22 cellular contexts compared by ENCODE assay signal in genomic region chr21:39204134-39204533, GRCh38. TPM values are rescaled to one million over a fixed set of nuclear protein-coding genes. Genes with fewer than 3 reads are reported as not detected.
A peak's percentile ranks its signal among the peaks of the same experiment; 100 is the strongest.
DNase-seq lines count a peak whose midpoint lies in the region; ATAC-seq and TF ChIP-seq lines count a peak whose summit lies in the region.
"Had no signal": no experiment of that assay in that cellular context is flagged by ENCODE, and none has a peak within 500 bp of the region (broad histone marks: within the 10 kb centered on the region; RNA-seq: fewer than 3 reads in every experiment).

No MANE protein-coding gene starts in this region.

- H3K36me3 ChIP-seq in mammary epithelial cell (ENCODE audit: insufficient read depth, low read length): peaks cover 37% of the 10 kb centered on the region
- H3K36me3 ChIP-seq in Peyer's patch: peaks cover 0 to 89% (median 0%) of the 10 kb centered on the region in 3 donors
- peaks cover 83% of the 10 kb centered on the region for H3K36me3 ChIP-seq in upper lobe of right lung
- no peaks in the 10 kb centered on the region for H3K36me3 ChIP-seq in ovary

- no peak for TF ChIP-seq POLR2A in Peyer's patch (IDR thresholded peaks at IDR 0.05)
- no peak for TF ChIP-seq POLR2A in ovary (IDR thresholded peaks at IDR 0.05)

- H3K27me3 Mint-ChIP-seq in MCF 10A (ENCODE audit: insufficient read depth, unreplicated experiment): no peaks in the 10 kb centered on the region
- H3K27me3 Mint-ChIP-seq: dendritic cell treated with granulocyte-macrophage colony-stimulating factor and Interleukin-4, amounts not matched to agents 40 ng/mL and 50 ng/mL, for 4 days; naive B cell had no signal

- H3K27me3 ChIP-seq in mammary epithelial cell (ENCODE audit: insufficient read depth, low read length) (no peaks in the 10 kb centered on the region), Peyer's patch (no peaks in the 10 kb centered on the region), upper lobe of right lung (no peaks in the 10 kb centered on the region), ovary (no peaks in the 10 kb centered on the region)

- H3K9me3 Mint-ChIP-seq in MCF 10A (ENCODE audit: unreplicated experiment): no peaks in the 10 kb centered on the region
- H3K9me3 Mint-ChIP-seq: activated T-cell treated with anti-CD3 and anti-CD28 coated beads, Interleukin-2, amount 50 U/mL, for 4 hours; dendritic cell treated with granulocyte-macrophage colony-stimulating factor and Interleukin-4, amounts not matched to agents 40 ng/mL and 50 ng/mL, for 4 days; immature natural killer cell; naive B cell; T-helper 1 cell treated with Interleukin-12 subunit alpha and Interleukin-12 subunit beta and Interleukin-4 antibody, amounts not matched to agents 30 μg/mL and 1 μg/mL, for 36 hours had no signal

- intact Hi-C loops in mammary epithelial cell (cut with micrococcal nuclease) (no loop called here), MCF 10A (cut with micrococcal nuclease) (no loop called here), upper lobe of right lung (cut with DNase I) (no loop called here), ovary (cut with DNase I) (no loop called here)

- no peak overlapping the region for H3K4me2 ChIP-seq in mammary epithelial cell (ENCODE audit: insufficient read depth, low read depth, low read length)

- dilution Hi-C loops in mammary epithelial cell (cut with HindIII; ENCODE audit: low sequenced_read_pairs): no loop called here

- H3K4me3 Mint-ChIP-seq in MCF 10A (ENCODE audit: unreplicated experiment): no peak overlapping the region
- H3K4me3 Mint-ChIP-seq: activated T-cell treated with anti-CD3 and anti-CD28 coated beads, Interleukin-2, amount 50 U/mL, for 4 hours; dendritic cell treated with granulocyte-macrophage colony-stimulating factor and Interleukin-4, amounts not matched to agents 40 ng/mL and 50 ng/mL, for 4 days; immature natural killer cell; naive B cell; T-helper 1 cell treated with Interleukin-12 subunit alpha and Interleukin-12 subunit beta and Interleukin-4 antibody, amounts not matched to agents 30 μg/mL and 1 μg/mL, for 36 hours had no signal

- H3K4me1 ChIP-seq in mammary epithelial cell (ENCODE audit: insufficient read depth, low read length): no peaks in the 10 kb centered on the region
- no peaks in the 10 kb centered on the region for H3K4me1 ChIP-seq in Peyer's patch
- H3K4me1 ChIP-seq in upper lobe of right lung: no peaks in the 10 kb centered on the region
- no peaks in the 10 kb centered on the region for H3K4me1 ChIP-seq in ovary (ENCODE audit: insufficient read depth)

- POLR2A ChIA-PET in MCF 10A (lab: Yijun Ruan, JAX): no interaction called here

- no peaks in the 10 kb centered on the region for H4K20me1 ChIP-seq in mammary epithelial cell (ENCODE audit: insufficient read depth, low read length)

- no peak overlapping the region for H3K4me3 ChIP-seq in mammary epithelial cell (replicated peaks in 1 of 3; ENCODE audit: insufficient read depth in 1 of 3, low read depth in 2 of 3, low read length in 3 of 3)
- no peak overlapping the region for H3K4me3 ChIP-seq in Peyer's patch
- H3K4me3 ChIP-seq in fibroblast of villous mesenchyme (ENCODE audit: low read depth, low read length): no peak overlapping the region
- no peak overlapping the region for H3K4me3 ChIP-seq in upper lobe of right lung
- H3K4me3 ChIP-seq in ovary: no peak overlapping the region
- H3K4me3 ChIP-seq: lung had no signal

- ATAC-seq in upper lobe of right lung: no peak
- ATAC-seq: activated T-cell treated with anti-CD3 and anti-CD28 coated beads, Interleukin-2, amount 50 U/mL, for 4 hours had no signal

- in situ Hi-C loops in mammary epithelial cell (cut with MboI; ENCODE audit: low sequenced_read_pairs in 2 of 2): no loop called here

- H3K4me1 Mint-ChIP-seq in MCF 10A (ENCODE audit: insufficient read depth, unreplicated experiment): peaks cover 5% of the 10 kb centered on the region
- H3K4me1 Mint-ChIP-seq: immature natural killer cell had no signal

- 100% methylated on average over 1 of the region's 1 CpG for WGBS in mammary epithelial cell (ENCODE audit: low coverage, missing lambda C conversion rate)
- 86 to 93% (median 89%) methylated on average over 1 of the region's 1 CpG for WGBS in ovary, 3 donors

- TF ChIP-seq CTCF in mammary epithelial cell (conservative IDR thresholded peaks at IDR 0.05 in 1 of 2, IDR thresholded peaks at IDR 0.05 in 1 of 2; ENCODE audit: extremely low read depth in 1 of 2, insufficient read depth in 1 of 2, low read depth in 1 of 2, low read length in 2 of 2) (peak; percentile 17 to 27), MCF 10A (IDR thresholded peaks at IDR 0.05; ENCODE audit: unreplicated experiment) (no peak), Peyer's patch (IDR thresholded peaks at IDR 0.05) (peak in 4 of 6 experiments; percentile 10 to 25 (median 14)), fibroblast of villous mesenchyme (IDR thresholded peaks at IDR 0.05; ENCODE audit: insufficient read depth, low read depth, low read length) (peak; percentile 32), upper lobe of right lung (IDR thresholded peaks at IDR 0.05) (peak; percentile 19), ovary (IDR thresholded peaks at IDR 0.05) (no peak)

- no peaks in the 10 kb centered on the region for H3K79me2 ChIP-seq in mammary epithelial cell (ENCODE audit: insufficient read depth, low read length)

- H3K36me3 Mint-ChIP-seq in MCF 10A (ENCODE audit: insufficient read depth, unreplicated experiment): peaks cover 98% of the 10 kb centered on the region

- no peak for TF ChIP-seq EP300 in ovary (IDR thresholded peaks at IDR 0.05)

- no peak overlapping the region for H3K27ac Mint-ChIP-seq in MCF 10A (ENCODE audit: low read depth, unreplicated experiment)
- H3K27ac Mint-ChIP-seq: dendritic cell treated with granulocyte-macrophage colony-stimulating factor and Interleukin-4, amounts not matched to agents 40 ng/mL and 50 ng/mL, for 4 days; naive B cell; T-helper 1 cell treated with Interleukin-12 subunit alpha and Interleukin-12 subunit beta and Interleukin-4 antibody, amounts not matched to agents 30 μg/mL and 1 μg/mL, for 36 hours had no signal

- no peak overlapping the region for H2AFZ ChIP-seq in mammary epithelial cell (ENCODE audit: low read depth, low read length)

- H3K27ac ChIP-seq in mammary epithelial cell (ENCODE audit: insufficient read depth, low read depth, low read length): no peak overlapping the region
- H3K27ac ChIP-seq in Peyer's patch: no peak overlapping the region
- no peak overlapping the region for H3K27ac ChIP-seq in upper lobe of right lung
- H3K27ac ChIP-seq in ovary: no peak overlapping the region

- H3K9ac ChIP-seq in mammary epithelial cell (ENCODE audit: insufficient read depth, low read length): no peak overlapping the region

- BruUV-seq in mammary epithelial cell (replicated peaks; lab: Mats Ljungman, UMichigan): no TSS peak
- BruUV-seq in MCF 10A (replicated peaks; lab: Mats Ljungman, UMichigan): no TSS peak

- H3K9me3 ChIP-seq in mammary epithelial cell (replicated peaks; ENCODE audit: insufficient read depth, low read length) (no peaks in the 10 kb centered on the region), Peyer's patch (no peaks in the 10 kb centered on the region), upper lobe of right lung (no peaks in the 10 kb centered on the region), ovary (no peaks in the 10 kb centered on the region)

- DNase-seq in mammary epithelial cell (no peak), MCF 10A (ENCODE audit: unreplicated experiment) (no peak), Peyer's patch (no peak), fibroblast of villous mesenchyme (ENCODE audit: low read depth) (no peak), upper lobe of right lung (no peak), T-helper 9 cell (no peak), NCI-H2171 (lab: John Stamatoyannopoulos, UW) (no peak), ovary (no peak)
- DNase-seq: activated CD4-positive, alpha-beta T cell treated with anti-CD3 and anti-CD28 coated beads, Interleukin-2, amount 50 U/mL, for 48 hours; activated naive CD4-positive, alpha-beta T cell treated with anti-CD3 and anti-CD28 coated beads, Interleukin-2, amount 50 U/mL, for 16 hours; activated T-cell treated with anti-CD3 and anti-CD28 coated beads, Interleukin-2, amount 50 U/mL, for 4 hours; HCEC 1CT; head of caudate nucleus; immature natural killer cell; naive B cell; NCI-H1092 treated with DMSO at 0.1 percent for 48 hours; NCI-H2081 treated with DMSO at 0.1 percent for 48 hours; NCI-H524; Right ventricle myocardium superior had no signal

- CTCF ChIA-PET in mammary epithelial cell (lab: Charles Lee; ENCODE audit: low non-redundant PET) (no interaction called here), MCF 10A (lab: Yijun Ruan, JAX) (no interaction called here)

RNA-seq across cellular contexts. Expression of gene PSMG1, which starts 20.9 kb away (rescaled TPM):
- total RNA-seq in mammary epithelial cell (10 to 100 TPM; 30.7 to 82.7 TPM), MCF 10A (2022) (79.9 and 116 TPM in 2 replicates), Peyer's patch (10 to 100 TPM in 3 of 4 donors, 1 to 10 TPM in 1; 8.3 to 17.0 (median 13.4) TPM), fibroblast of villous mesenchyme (70.0 and 71.5 TPM in 2 replicates), upper lobe of right lung (21.4 TPM), ovary (10 to 100 TPM; 16.2 to 42.7 (median 32.2) TPM)
- polyA plus RNA-seq in mammary epithelial cell (62.9 TPM), ovary (10 to 100 TPM; 28.9 to 45.5 TPM)
- 38.8 TPM for polyA minus RNA-seq in mammary epithelial cell

Comparison
In these comparisons a context has a peak if more than half of its experiments do, and no peak if none do; other contexts are left out.
1. CTCF ChIP-seq: peak in mammary epithelial cell (2 of 2), Peyer's patch (4 of 6), fibroblast of villous mesenchyme (single experiment) and upper lobe of right lung (single experiment); none in MCF 10A (single experiment) and ovary (0 of 3).